Comparison of ENCODE assay signal across 18 cellular contexts in the genomic region with DNA sequence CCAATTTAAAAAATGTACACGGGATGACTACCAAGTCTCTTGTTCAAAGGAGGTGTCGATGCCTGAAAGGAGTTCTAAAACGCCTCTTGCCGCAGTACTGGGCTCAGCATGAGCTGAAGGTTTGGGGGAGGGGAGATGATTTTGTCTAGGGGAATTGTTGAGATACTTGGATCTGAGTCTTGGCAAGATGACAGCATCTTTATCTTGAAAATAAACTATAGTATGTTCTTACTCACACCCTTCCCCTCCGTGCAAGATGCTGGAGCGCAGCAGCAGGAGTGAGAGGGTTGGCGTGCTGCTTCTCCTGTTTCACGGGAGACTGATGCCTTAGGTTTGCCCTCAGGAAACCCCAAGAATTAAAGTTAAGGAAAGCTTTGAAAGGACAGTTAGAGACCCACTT. TPM values are rescaled to one million over a fixed set of nuclear protein-coding genes. Genes with fewer than 3 reads are reported as not detected.
DNase-seq lines count a peak whose midpoint lies in the region; TF ChIP-seq lines count a peak whose summit lies in the region.
"Had no signal": no experiment of that assay in that cellular context is flagged by ENCODE, and none has a peak within 500 bp of the region (broad histone marks: within the 10 kb centered on the region; RNA-seq: fewer than 3 reads in every experiment).

No MANE protein-coding gene starts in this region.

- no peaks in the 10 kb centered on the region; the same call in 1 of the 2 replicates for H3F3A ChIP-seq in PC-9 (ENCODE audit: insufficient read depth, low read depth)

- peaks cover 27% of the 10 kb centered on the region; the same call in 1 of the 2 replicates for H3K36me3 ChIP-seq in PC-9 (ENCODE audit: low read depth)
- H3K36me3 ChIP-seq: uterus had no signal

- H3K4me1 ChIP-seq in PC-9 (replicated peaks; ENCODE audit: insufficient read depth) = no peaks in the 10 kb centered on the region
- H3K4me1 ChIP-seq: uterus had no signal

- POLR2A ChIA-PET in PC-9 (lab: Charles Lee; ENCODE audit: unreplicated experiment) = no interaction called here

- no peak overlapping the region for H3K4me2 ChIP-seq in PC-9

- H4K20me1 ChIP-seq in PC-9 (ENCODE audit: insufficient read depth) = peaks cover 6% of the 10 kb centered on the region; the same call in 1 of the 2 replicates

- H2AFZ ChIP-seq in PC-9 = no peak overlapping the region

- peak; percentile 27 for DNase-seq in DMS79 treated with DMSO at 0.1 percent for 48 hours (lab: John Stamatoyannopoulos, UW)
- DNase-seq in DMS79 (lab: John Stamatoyannopoulos, UW) = no peak
- peak; percentile 25 for DNase-seq in brain pericyte (ENCODE audit: low read depth, low spot score)
- peak; percentile 29 for DNase-seq in left kidney (ENCODE audit: low read depth, low spot score)
- peak; percentile 4 for DNase-seq in stimulated activated CD8-positive, alpha-beta memory T cell treated with anti-CD3 and anti-CD28 coated beads, Interleukin-4, amount 100 ng/mL, for 48 hours
- no peak for DNase-seq in PC-9
- DNase-seq in HK-2 (ENCODE audit: unreplicated experiment) = no peak
- DNase-seq in activated effector memory CD4-positive, alpha-beta T cell treated with Interleukin-2 at 50 U/mL for 16 hours = no peak
- DNase-seq: activated CD8-positive, alpha-beta memory T cell treated with anti-CD3 and anti-CD28 coated beads, Interleukin-2, amount 50 U/mL, for 4 hours; activated effector memory CD4-positive, alpha-beta T cell treated with anti-CD3 and anti-CD28 coated beads, Interleukin-2, amount 50 U/mL, for 16 hours; BE2C; central memory CD4-positive, alpha-beta T cell; mucosa of descending colon; NCI-H1105 treated with DMSO at 0.1 percent for 48 hours; NCI-H2107; NCI-H524 treated with DMSO at 0.1 percent for 48 hours; uterus had no signal

- TF ChIP-seq CTCF in PC-9 (conservative IDR thresholded peaks at IDR 0.05) = no peak

- CTCF ChIA-PET in PC-9 (lab: Charles Lee) = no interaction called here

- no peak overlapping the region for H3K27ac ChIP-seq in PC-9
- H3K27ac ChIP-seq: 22Rv1, uterus had no signal

- no peak overlapping the region for H3K4me3 ChIP-seq in PC-9
- H3K4me3 ChIP-seq: mucosa of descending colon, uterus had no signal

- no peaks in the 10 kb centered on the region for H3K9me3 ChIP-seq in PC-9 (ENCODE audit: insufficient read depth, low read depth)
- H3K9me3 ChIP-seq: BE2C, mucosa of descending colon, uterus had no signal

- H3K79me2 ChIP-seq in PC-9 (ENCODE audit: low read depth) = no peaks in the 10 kb centered on the region

- BruUV-seq in PC-9 (replicated peaks; lab: Mats Ljungman, UMichigan) = no TSS peak

- H3K27me3 ChIP-seq in PC-9 (ENCODE audit: insufficient read depth, low read depth) = no peaks in the 10 kb centered on the region
- H3K27me3 ChIP-seq: BE2C, uterus had no signal

- intact Hi-C loops in PC-9 (cut with micrococcal nuclease; ENCODE audit: unreplicated experiment) = loop anchor here (10.0 kb wide), 1 partner anchor 106 kb away; no protein-coding TSS in a partner anchor

- H3K9me2 ChIP-seq in PC-9 (ENCODE audit: insufficient read depth) = no peaks in the 10 kb centered on the region

RNA-seq across cellular contexts. Expression of a gene that starts 47.3 kb away (rescaled TPM):
- 1.3 and 1.6 TPM in 2 replicates for total RNA-seq in PC-9 (2021)

Comparison
In these comparisons a context has a peak if more than half of its experiments do, and no peak if none do; other contexts are left out.
1. DNase-seq: peak in DMS79 treated with DMSO at 0.1 percent for 48 hours (single experiment), brain pericyte (single experiment), left kidney (single experiment) and stimulated activated CD8-positive, alpha-beta memory T cell treated with anti-CD3 and anti-CD28 coated beads, Interleukin-4, amount 100 ng/mL, for 48 hours (single experiment); none in DMS79 (single experiment), PC-9 (0 of 2), HK-2 (single experiment) and activated effector memory CD4-positive, alpha-beta T cell treated with Interleukin-2 at 50 U/mL for 16 hours (single experiment).